ENCODE assay signal across 34 cellular contexts in genomic region chr22:22129387-22129786, GRCh38.
"Had no signal": no experiment of that assay in that cellular context is flagged by ENCODE, and none has a peak within 500 bp of the region (broad histone marks: within the 10 kb centered on the region; RNA-seq: fewer than 3 reads in every experiment).

No MANE protein-coding gene starts in this region.

- DNase-seq: Kasumi-1, KG1, MG63, MM.1S, MV-4-11, NCI-H1048, NCI-H1092, NCI-H1092 treated with DMSO at 0.1 percent for 48 hours, NCI-H1105, NCI-H1105 treated with DMSO at 0.1 percent for 48 hours, NCI-H1417, NCI-H1417 treated with DMSO at 0.1 percent for 48 hours, NCI-H1436, NCI-H1436 treated with DMSO at 0.1 percent for 48 hours, NCI-H146, NCI-H1694, NCI-H1694 treated with DMSO at 0.1 percent for 48 hours, NCI-H187, NCI-H187 treated with DMSO at 0.1 percent for 48 hours, NCI-H1930, NCI-H2029, NCI-H2029 treated with DMSO at 0.1 percent for 48 hours, NCI-H2081, NCI-H2081 treated with DMSO at 0.1 percent for 48 hours, NCI-H2107, NCI-H2171, NCI-H2171 treated with DMSO at 0.1 percent for 48 hours, NCI-H2227 treated with DMSO at 0.1 percent for 48 hours, NCI-H345, NCI-H446 treated with DMSO at 0.1 percent for 48 hours, NCI-H510A, NCI-H510A treated with DMSO at 0.1 percent for 48 hours, NCI-H524 had no signal

- H3K36me3 ChIP-seq: MG63 had no signal

- H3K27ac ChIP-seq: KMS-11 had no signal

- H3K9me3 ChIP-seq: MG63 had no signal

- H3K27me3 ChIP-seq: MG63 had no signal

- H3K4me2 ChIP-seq: KMS-11 had no signal

- H3K9ac ChIP-seq: KMS-11 had no signal

- H3K4me3 ChIP-seq: MG63 had no signal
